In the genomic region with DNA sequence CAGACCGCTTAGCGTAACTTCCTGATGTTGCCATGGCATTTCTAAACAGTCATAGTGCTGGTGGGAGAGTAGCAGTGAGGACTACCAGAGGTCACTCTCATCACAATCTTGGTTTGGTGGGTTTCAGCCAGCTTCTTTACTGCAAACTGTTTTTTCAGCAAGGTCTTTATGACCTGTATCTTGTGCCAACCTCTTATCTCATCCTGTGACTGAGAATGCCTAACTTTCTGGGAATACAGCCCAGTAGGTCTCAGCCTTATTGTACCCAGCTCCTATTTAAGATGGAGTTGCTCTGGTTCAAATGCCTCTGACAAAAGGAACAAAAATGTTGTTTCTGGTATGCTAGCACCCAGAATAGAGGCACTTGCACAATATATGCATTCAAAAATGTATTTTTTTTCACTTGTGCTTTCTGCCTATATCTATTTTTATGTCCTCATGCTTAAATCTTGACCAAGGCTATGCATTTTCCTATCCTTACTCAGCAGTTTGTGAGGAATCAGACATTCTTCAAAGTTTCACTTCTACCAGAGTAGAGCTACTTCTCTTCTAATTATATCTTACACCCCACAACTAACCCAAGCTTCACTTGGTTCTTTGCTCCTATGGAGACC, we compare ENCODE assay signal across 17 cellular contexts. TPM values are rescaled to one million over a fixed set of nuclear protein-coding genes. Genes with fewer than 3 reads are reported as not detected.
DNase-seq lines count a peak whose midpoint lies in the region; ATAC-seq, FAIRE-seq and TF ChIP-seq lines count a peak whose summit lies in the region.
"Had no signal": no experiment of that assay in that cellular context is flagged by ENCODE, and none has a peak within 500 bp of the region (broad histone marks: within the 10 kb centered on the region; RNA-seq: fewer than 3 reads in every experiment).

No MANE protein-coding gene starts in this region.

- no peak overlapping the region for H3K4me3 Mint-ChIP-seq in activated CD8-positive, alpha-beta memory T cell treated with anti-CD3 and anti-CD28 coated beads, Interleukin-2, amount 10 ng/mL, durations not matched to agents 7 days and 5 days
- H3K4me3 Mint-ChIP-seq: memory B cell had no signal

- in situ Hi-C loops in HepG2 (cut with HindIII; ENCODE audit: extremely low pct_ligation_motif_present, low pct_unique_long_range_greater_than_20kb), result no loop called here

- ATAC-seq in HepG2, result no peak
- no peak for ATAC-seq in right lobe of liver
- no peak for ATAC-seq in thoracic aorta (ENCODE audit: insufficient number of reproducible peaks, low FRiP score, low read depth)
- ATAC-seq in activated CD8-positive, alpha-beta memory T cell treated with anti-CD3 and anti-CD28 coated beads, Interleukin-2, amount 10 ng/mL, durations not matched to agents 7 days and 5 days, result no peak
- no peak for ATAC-seq in GM19467 (IDR thresholded peaks at IDR 0.05; ENCODE audit: unreplicated experiment)

- peaks cover 3% of the 10 kb centered on the region for H3K27me3 Mint-ChIP-seq in activated CD8-positive, alpha-beta memory T cell treated with anti-CD3 and anti-CD28 coated beads, Interleukin-2, amount 10 ng/mL, durations not matched to agents 7 days and 5 days

- TF ChIP-seq EP300 in HepG2 (IDR thresholded peaks at IDR 0.05; ENCODE audit: low read depth in 2 of 2, low read length in 2 of 2), result no peak
- no peak for TF ChIP-seq EP300 in HepG2 (CRISPR knock-in tag; IDR thresholded peaks at IDR 0.05; ENCODE audit: borderline replicate concordance)

- H3K9me3 Mint-ChIP-seq in activated CD8-positive, alpha-beta memory T cell treated with anti-CD3 and anti-CD28 coated beads, Interleukin-2, amount 10 ng/mL, durations not matched to agents 7 days and 5 days (ENCODE audit: low read depth), result no peaks in the 10 kb centered on the region
- H3K9me3 Mint-ChIP-seq: activated T-helper 2 cell treated with anti-CD3 and anti-CD28 coated beads, Interferon-gamma antibody, Interleukin-2, Interleukin-4, amounts not matched to agents 10 μg/mL and 5 μg/mL and 100 μg/mL, durations not matched to agents 14 hours and 24 hours and 36 hours had no signal

- FAIRE-seq in HepG2 (lab: Jason Lieb, UNC), result no peak
- FAIRE-seq: endometrium, GM12878 had no signal

- H3K36me3 ChIP-seq in HepG2 (replicated peaks in 1 of 2; ENCODE audit: control insufficient read depth in 1 of 2, insufficient read depth in 2 of 2, low read length in 2 of 2) (no peaks in the 10 kb centered on the region), right lobe of liver (no peaks in the 10 kb centered on the region), thoracic aorta (no peaks in the 10 kb centered on the region)

- no peak for TF ChIP-seq POLR2A in HepG2 (IDR thresholded peaks at IDR 0.05; ENCODE audit: insufficient read depth in 1 of 2, low read depth in 2 of 2, low read length in 2 of 2)
- no peak for TF ChIP-seq POLR2A in right lobe of liver (IDR thresholded peaks at IDR 0.05)

- TF ChIP-seq RAD21 in HepG2 (CRISPR knock-in tag; IDR thresholded peaks at IDR 0.05), result no peak

- H3K36me3 Mint-ChIP-seq in activated CD8-positive, alpha-beta memory T cell treated with anti-CD3 and anti-CD28 coated beads, Interleukin-2, amount 10 ng/mL, durations not matched to agents 7 days and 5 days, result no peaks in the 10 kb centered on the region
- H3K36me3 Mint-ChIP-seq: memory B cell had no signal

- H3K27ac ChIP-seq in HepG2 (ENCODE audit: extremely low read length, insufficient read depth, low read length) (no peak overlapping the region), right lobe of liver (no peak overlapping the region), thoracic aorta (peak overlapping the region in 1 of 2 donors; percentile 23)
- H3K27ac ChIP-seq: PC-9 had no signal

- H3K9ac ChIP-seq in HepG2 (ENCODE audit: insufficient read depth, low read depth, low read length), result no peak overlapping the region

- CTCF ChIA-PET in HepG2 (lab: Yijun Ruan, JAX; ENCODE audit: low intra/inter-chr PET ratio, low total read pairs), result no interaction called here
- CTCF ChIA-PET in activated CD8-positive, alpha-beta memory T cell treated with anti-CD3 and anti-CD28 coated beads, Interleukin-2, amount 10 ng/mL, durations not matched to agents 7 days and 5 days (lab: Charles Lee), result no interaction called here

- H3K79me2 ChIP-seq in HepG2 (ENCODE audit: insufficient read depth, low read length), result no peaks in the 10 kb centered on the region

- TF ChIP-seq CTCF in HepG2 (CRISPR knock-in tag; IDR thresholded peaks at IDR 0.05) (no peak), right lobe of liver (IDR thresholded peaks at IDR 0.05) (no peak), thoracic aorta (IDR thresholded peaks at IDR 0.05) (no peak)

- intact Hi-C loops in HepG2 (cut with micrococcal nuclease; ENCODE audit: unreplicated experiment), result no loop called here
- intact Hi-C loops in right lobe of liver (cut with DNase I), result no loop called here

- no peak overlapping the region for H3K4me2 ChIP-seq in HepG2 (ENCODE audit: low read depth, low read length)
- H3K4me2 ChIP-seq: PC-9 had no signal

- H3K27me3 ChIP-seq in HepG2 (ENCODE audit: control insufficient read depth in 1 of 2, insufficient read depth in 2 of 2, low read length in 2 of 2) (no peaks in the 10 kb centered on the region), right lobe of liver (no peaks in the 10 kb centered on the region), thoracic aorta (replicated peaks; ENCODE audit: insufficient read depth) (no peaks in the 10 kb centered on the region)

- POLR2A ChIA-PET in HepG2 (lab: Yijun Ruan, JAX), result no interaction called here

- WGBS in HepG2 (ENCODE audit: low lambda C conversion rate), result 8% methylated on average over 2 of the region's 2 CpGs
- no CpG with 5 or more reads among the region's 2 CpGs for WGBS in right lobe of liver (ENCODE audit: insufficient coverage, low coverage, low lambda C conversion rate, missing lambda C conversion rate)

- H3K4me1 ChIP-seq in HepG2 (ENCODE audit: insufficient read depth, low read length) (no peaks in the 10 kb centered on the region), right lobe of liver (no peaks in the 10 kb centered on the region), thoracic aorta (ENCODE audit: control insufficient read depth in 1 of 2, low read depth in 2 of 2) (peaks cover 6 to 17% of the 10 kb centered on the region in 2 donors)

- DNase-seq in HepG2 (ENCODE audit: low spot score), result no peak
- no peak for DNase-seq in right lobe of liver
- peak; percentile 59 for DNase-seq in RPMI8226
- peak; percentile 75 for DNase-seq in fibroblast of peridontal ligament (ENCODE audit: extremely low read depth)
- no peak for DNase-seq in thoracic aorta (ENCODE audit: low spot score)
- DNase-seq in NCI-H748 (lab: John Stamatoyannopoulos, UW; ENCODE audit: unreplicated experiment), result no peak
- DNase-seq in activated CD8-positive, alpha-beta memory T cell treated with anti-CD3 and anti-CD28 coated beads, Interleukin-2, amount 10 ng/mL, durations not matched to agents 7 days and 5 days, result no peak
- DNase-seq: activated CD4-positive, alpha-beta T cell treated with anti-CD3 and anti-CD28 coated beads, Interleukin-2, amount 50 U/mL, for 4 hours; PC-9 had no signal

- no peaks in the 10 kb centered on the region for H3K4me1 Mint-ChIP-seq in activated CD8-positive, alpha-beta memory T cell treated with anti-CD3 and anti-CD28 coated beads, Interleukin-2, amount 10 ng/mL, durations not matched to agents 7 days and 5 days
- H3K4me1 Mint-ChIP-seq: memory B cell had no signal

- H3K27ac Mint-ChIP-seq in activated CD8-positive, alpha-beta memory T cell treated with anti-CD3 and anti-CD28 coated beads, Interleukin-2, amount 10 ng/mL, durations not matched to agents 7 days and 5 days, result no peak overlapping the region
- H3K27ac Mint-ChIP-seq: activated T-helper 2 cell treated with anti-CD3 and anti-CD28 coated beads, Interferon-gamma antibody, Interleukin-2, Interleukin-4, amounts not matched to agents 10 μg/mL and 5 μg/mL and 100 μg/mL, durations not matched to agents 14 hours and 24 hours and 36 hours; memory B cell had no signal

- H3K4me3 ChIP-seq in HepG2 (replicated peaks in 1 of 3; ENCODE audit: insufficient read depth in 1 of 3, low read depth in 2 of 3, low read length in 3 of 3) (no peak overlapping the region), right lobe of liver (no peak overlapping the region), thoracic aorta (peak overlapping the region; percentile 5)
- H3K4me3 ChIP-seq: GM12878, PC-9 had no signal

- no peaks in the 10 kb centered on the region for H3K9me3 ChIP-seq in HepG2 (ENCODE audit: low read length)
- H3K9me3 ChIP-seq in right lobe of liver, result no peaks in the 10 kb centered on the region
- no peaks in the 10 kb centered on the region for H3K9me3 ChIP-seq in thoracic aorta

- H4K20me1 ChIP-seq in HepG2 (ENCODE audit: insufficient read depth, low read length), result no peaks in the 10 kb centered on the region

- no TSS peak for BruUV-seq in HepG2 (replicated peaks; lab: Mats Ljungman, UMichigan)

- H2AFZ ChIP-seq in HepG2 (ENCODE audit: low read length), result no peak overlapping the region
- H2AFZ ChIP-seq: PC-9 had no signal

RNA-seq across cellular contexts. Expression of a gene that starts 16.0 kb away (rescaled TPM):
- total RNA-seq in HepG2 (2016; rRNA removed; fragmentation: Illumina TruSeq; extraction: Trizol) (not detected in 2 replicates), right lobe of liver (not detected), thoracic aorta (not detected)
- not detected in 2 replicates for total RNA-seq in HepG2 (2016; cell fraction: cytosol; rRNA removed; fragmentation: Illumina TruSeq; extraction: Trizol; ENCODE audit: low read depth)
- not detected in 2 replicates for total RNA-seq in HepG2 (2016; cell fraction: insoluble cytoplasmic fraction; rRNA removed; fragmentation: Illumina TruSeq; extraction: Trizol)
- not detected in 2 replicates for total RNA-seq in HepG2 (2016; cell fraction: membrane; rRNA removed; fragmentation: Illumina TruSeq; extraction: Trizol)
- total RNA-seq in HepG2 (2016; cell fraction: nucleus; rRNA removed; fragmentation: Illumina TruSeq; extraction: Trizol), result not detected in 2 replicates
- polyA plus RNA-seq in HepG2 (2011; rRNA removed), result not detected in 2 replicates
- not detected in 2 replicates for polyA plus RNA-seq in HepG2 (2011; cell fraction: cytosol; rRNA removed)
- polyA plus RNA-seq in HepG2 (2011; cell fraction: nucleus; rRNA removed), result not detected in 2 replicates
- polyA plus RNA-seq in HepG2 (2012), result not detected in 2 replicates
- not detected in 2 replicates for polyA plus RNA-seq in HepG2 (2016; cell fraction: cytosol; fragmentation: Illumina TruSeq; extraction: Trizol; ENCODE audit: low read depth)
- polyA plus RNA-seq in HepG2 (2016; cell fraction: insoluble cytoplasmic fraction; fragmentation: Illumina TruSeq; extraction: Trizol; ENCODE audit: low read depth), result not detected in 2 replicates
- not detected in 2 replicates for polyA plus RNA-seq in HepG2 (2016; cell fraction: membrane; fragmentation: Illumina TruSeq; extraction: Trizol; ENCODE audit: low read depth)
- not detected in 2 replicates for polyA plus RNA-seq in HepG2 (2016; cell fraction: nucleus; fragmentation: Illumina TruSeq; extraction: Trizol; ENCODE audit: insufficient read depth, low read depth)
- not detected in 2 replicates for polyA minus RNA-seq in HepG2 (2011; rRNA and poly(A)+ RNA removed; ENCODE audit: low replicate concordance)
- not detected in 2 replicates for polyA minus RNA-seq in HepG2 (2011; cell fraction: cytosol; rRNA and poly(A)+ RNA removed)
- polyA minus RNA-seq in HepG2 (2011; cell fraction: nucleus; rRNA and poly(A)+ RNA removed), result not detected in 2 replicates
- total RNA-seq in activated CD8-positive, alpha-beta memory T cell treated with anti-CD3 and anti-CD28 coated beads, Interleukin-2, amount 10 ng/mL, durations not matched to agents 7 days and 5 days, result not detected
- total RNA-seq: activated T-helper 2 cell treated with anti-CD3 and anti-CD28 coated beads, Interferon-gamma antibody, Interleukin-2, Interleukin-4, amounts not matched to agents 10 μg/mL and 5 μg/mL and 100 μg/mL, durations not matched to agents 14 hours and 24 hours and 36 hours; GM12878; HT-29; osteocyte; PC-9; urinary bladder had no signal
- polyA plus RNA-seq: urinary bladder had no signal

RNA-seq across cellular contexts. Expression of a gene that starts 16.3 kb away (rescaled TPM):
- total RNA-seq in HepG2 (2016; rRNA removed; fragmentation: Illumina TruSeq; extraction: Trizol) (not detected in 2 replicates), right lobe of liver (not detected), thoracic aorta (not detected)
- not detected in 2 replicates for total RNA-seq in HepG2 (2016; cell fraction: cytosol; rRNA removed; fragmentation: Illumina TruSeq; extraction: Trizol; ENCODE audit: low read depth)
- not detected in 2 replicates for total RNA-seq in HepG2 (2016; cell fraction: insoluble cytoplasmic fraction; rRNA removed; fragmentation: Illumina TruSeq; extraction: Trizol)
- total RNA-seq in HepG2 (2016; cell fraction: membrane; rRNA removed; fragmentation: Illumina TruSeq; extraction: Trizol), result not detected in 2 replicates
- not detected in 2 replicates for total RNA-seq in HepG2 (2016; cell fraction: nucleus; rRNA removed; fragmentation: Illumina TruSeq; extraction: Trizol)
- not detected in 2 replicates for polyA plus RNA-seq in HepG2 (2011; rRNA removed)
- not detected in 2 replicates for polyA plus RNA-seq in HepG2 (2011; cell fraction: cytosol; rRNA removed)
- polyA plus RNA-seq in HepG2 (2011; cell fraction: nucleus; rRNA removed), result not detected in 2 replicates
- polyA plus RNA-seq in HepG2 (2012), result not detected in 2 replicates
- polyA plus RNA-seq in HepG2 (2016; cell fraction: cytosol; fragmentation: Illumina TruSeq; extraction: Trizol; ENCODE audit: low read depth), result not detected in 2 replicates
- polyA plus RNA-seq in HepG2 (2016; cell fraction: insoluble cytoplasmic fraction; fragmentation: Illumina TruSeq; extraction: Trizol; ENCODE audit: low read depth), result not detected in 2 replicates
- polyA plus RNA-seq in HepG2 (2016; cell fraction: membrane; fragmentation: Illumina TruSeq; extraction: Trizol; ENCODE audit: low read depth), result not detected in 2 replicates
- not detected in 2 replicates for polyA plus RNA-seq in HepG2 (2016; cell fraction: nucleus; fragmentation: Illumina TruSeq; extraction: Trizol; ENCODE audit: insufficient read depth, low read depth)
- 0.33 TPM in 1 of 2 replicates, not detected in the other for polyA minus RNA-seq in HepG2 (2011; rRNA and poly(A)+ RNA removed; ENCODE audit: low replicate concordance)
- polyA minus RNA-seq in HepG2 (2011; cell fraction: cytosol; rRNA and poly(A)+ RNA removed), result not detected in 2 replicates
- polyA minus RNA-seq in HepG2 (2011; cell fraction: nucleus; rRNA and poly(A)+ RNA removed), result not detected in 2 replicates
- total RNA-seq in activated CD8-positive, alpha-beta memory T cell treated with anti-CD3 and anti-CD28 coated beads, Interleukin-2, amount 10 ng/mL, durations not matched to agents 7 days and 5 days, result not detected
- total RNA-seq: activated T-helper 2 cell treated with anti-CD3 and anti-CD28 coated beads, Interferon-gamma antibody, Interleukin-2, Interleukin-4, amounts not matched to agents 10 μg/mL and 5 μg/mL and 100 μg/mL, durations not matched to agents 14 hours and 24 hours and 36 hours; HT-29; osteocyte; PC-9; urinary bladder had no signal
- polyA plus RNA-seq: GM12878, urinary bladder had no signal

RNA-seq across cellular contexts. Expression of a gene that starts 24.2 kb away (rescaled TPM):
- 0.18 and 0.20 TPM in 2 replicates for total RNA-seq in HepG2 (2016; rRNA removed; fragmentation: Illumina TruSeq; extraction: Trizol)
- total RNA-seq in HepG2 (2016; cell fraction: cytosol; rRNA removed; fragmentation: Illumina TruSeq; extraction: Trizol; ENCODE audit: low read depth), result 0.30 TPM in 1 of 2 replicates, not detected in the other
- total RNA-seq in HepG2 (2016; cell fraction: insoluble cytoplasmic fraction; rRNA removed; fragmentation: Illumina TruSeq; extraction: Trizol), result 0.11 and 0.13 TPM in 2 replicates
- 0.53 and 0.62 TPM in 2 replicates for total RNA-seq in HepG2 (2016; cell fraction: membrane; rRNA removed; fragmentation: Illumina TruSeq; extraction: Trizol)
- total RNA-seq in HepG2 (2016; cell fraction: nucleus; rRNA removed; fragmentation: Illumina TruSeq; extraction: Trizol), result 0.43 and 0.60 TPM in 2 replicates
- polyA plus RNA-seq in HepG2 (2011; rRNA removed), result 0.16 TPM in 2 replicates
- polyA plus RNA-seq in HepG2 (2011; cell fraction: cytosol; rRNA removed), result 0.04 TPM in 2 replicates
- 0.23 and 0.45 TPM in 2 replicates for polyA plus RNA-seq in HepG2 (2011; cell fraction: nucleus; rRNA removed)
- polyA plus RNA-seq in HepG2 (2012), result 0.09 and 0.12 TPM in 2 replicates
- 0.15 and 0.34 TPM in 2 replicates for polyA plus RNA-seq in HepG2 (2016; cell fraction: cytosol; fragmentation: Illumina TruSeq; extraction: Trizol; ENCODE audit: low read depth)
- polyA plus RNA-seq in HepG2 (2016; cell fraction: insoluble cytoplasmic fraction; fragmentation: Illumina TruSeq; extraction: Trizol; ENCODE audit: low read depth), result 0.27 TPM in 1 of 2 replicates, not detected in the other
- polyA plus RNA-seq in HepG2 (2016; cell fraction: membrane; fragmentation: Illumina TruSeq; extraction: Trizol; ENCODE audit: low read depth), result 0.20 and 0.26 TPM in 2 replicates
- not detected in 2 replicates for polyA plus RNA-seq in HepG2 (2016; cell fraction: nucleus; fragmentation: Illumina TruSeq; extraction: Trizol; ENCODE audit: insufficient read depth, low read depth)
- 0.72 and 6.1 TPM in 2 replicates for polyA minus RNA-seq in HepG2 (2011; rRNA and poly(A)+ RNA removed; ENCODE audit: low replicate concordance)
- not detected in 2 replicates for polyA minus RNA-seq in HepG2 (2011; cell fraction: cytosol; rRNA and poly(A)+ RNA removed)
- polyA minus RNA-seq in HepG2 (2011; cell fraction: nucleus; rRNA and poly(A)+ RNA removed), result 1.5 and 2.0 TPM in 2 replicates
- under 1 TPM in 3 of 6 experiments, not detected in 3; 0.17 to 0.42 (median 0.28) TPM for total RNA-seq in right lobe of liver
- 1 to 10 TPM in 1 of 2 donors, under 1 TPM in 1; 0.49 to 4.2 TPM for total RNA-seq in thoracic aorta
- under 1 TPM in 1 of 2 experiments, not detected in 1; 0.47 TPM for total RNA-seq in activated CD8-positive, alpha-beta memory T cell treated with anti-CD3 and anti-CD28 coated beads, Interleukin-2, amount 10 ng/mL, durations not matched to agents 7 days and 5 days
- total RNA-seq: activated T-helper 2 cell treated with anti-CD3 and anti-CD28 coated beads, Interferon-gamma antibody, Interleukin-2, Interleukin-4, amounts not matched to agents 10 μg/mL and 5 μg/mL and 100 μg/mL, durations not matched to agents 14 hours and 24 hours and 36 hours; HT-29; osteocyte had no signal
- polyA plus RNA-seq: urinary bladder had no signal

RNA-seq across cellular contexts. Expression of a gene that starts 43.5 kb away (rescaled TPM):
- total RNA-seq in HepG2 (2016; rRNA removed; fragmentation: Illumina TruSeq; extraction: Trizol) (not detected in 2 replicates), right lobe of liver (not detected), thoracic aorta (not detected)
- total RNA-seq in HepG2 (2016; cell fraction: cytosol; rRNA removed; fragmentation: Illumina TruSeq; extraction: Trizol; ENCODE audit: low read depth), result not detected in 2 replicates
- total RNA-seq in HepG2 (2016; cell fraction: insoluble cytoplasmic fraction; rRNA removed; fragmentation: Illumina TruSeq; extraction: Trizol), result not detected in 2 replicates
- not detected in 2 replicates for total RNA-seq in HepG2 (2016; cell fraction: membrane; rRNA removed; fragmentation: Illumina TruSeq; extraction: Trizol)
- total RNA-seq in HepG2 (2016; cell fraction: nucleus; rRNA removed; fragmentation: Illumina TruSeq; extraction: Trizol), result not detected in 2 replicates
- polyA plus RNA-seq in HepG2 (2011; rRNA removed), result not detected in 2 replicates
- not detected in 2 replicates for polyA plus RNA-seq in HepG2 (2011; cell fraction: cytosol; rRNA removed)
- polyA plus RNA-seq in HepG2 (2011; cell fraction: nucleus; rRNA removed), result not detected in 2 replicates
- not detected in 2 replicates for polyA plus RNA-seq in HepG2 (2012)
- polyA plus RNA-seq in HepG2 (2016; cell fraction: cytosol; fragmentation: Illumina TruSeq; extraction: Trizol; ENCODE audit: low read depth), result not detected in 2 replicates
- polyA plus RNA-seq in HepG2 (2016; cell fraction: insoluble cytoplasmic fraction; fragmentation: Illumina TruSeq; extraction: Trizol; ENCODE audit: low read depth), result not detected in 2 replicates
- not detected in 2 replicates for polyA plus RNA-seq in HepG2 (2016; cell fraction: membrane; fragmentation: Illumina TruSeq; extraction: Trizol; ENCODE audit: low read depth)
- not detected in 2 replicates for polyA plus RNA-seq in HepG2 (2016; cell fraction: nucleus; fragmentation: Illumina TruSeq; extraction: Trizol; ENCODE audit: insufficient read depth, low read depth)
- polyA minus RNA-seq in HepG2 (2011; rRNA and poly(A)+ RNA removed; ENCODE audit: low replicate concordance), result 3.6 TPM in 1 of 2 replicates, not detected in the other
- not detected in 2 replicates for polyA minus RNA-seq in HepG2 (2011; cell fraction: cytosol; rRNA and poly(A)+ RNA removed)
- polyA minus RNA-seq in HepG2 (2011; cell fraction: nucleus; rRNA and poly(A)+ RNA removed), result 0.87 and 1.4 TPM in 2 replicates
- not detected for total RNA-seq in activated CD8-positive, alpha-beta memory T cell treated with anti-CD3 and anti-CD28 coated beads, Interleukin-2, amount 10 ng/mL, durations not matched to agents 7 days and 5 days
- total RNA-seq: activated T-helper 2 cell treated with anti-CD3 and anti-CD28 coated beads, Interferon-gamma antibody, Interleukin-2, Interleukin-4, amounts not matched to agents 10 μg/mL and 5 μg/mL and 100 μg/mL, durations not matched to agents 14 hours and 24 hours and 36 hours; GM12878; HT-29; osteocyte; PC-9 had no signal
- polyA plus RNA-seq: urinary bladder had no signal

RNA-seq across cellular contexts. Expression of a gene that starts 54.3 kb away (rescaled TPM):
- total RNA-seq in HepG2 (2016; rRNA removed; fragmentation: Illumina TruSeq; extraction: Trizol), result not detected in 2 replicates
- total RNA-seq in HepG2 (2016; cell fraction: cytosol; rRNA removed; fragmentation: Illumina TruSeq; extraction: Trizol; ENCODE audit: low read depth), result not detected in 2 replicates
- total RNA-seq in HepG2 (2016; cell fraction: insoluble cytoplasmic fraction; rRNA removed; fragmentation: Illumina TruSeq; extraction: Trizol), result not detected in 2 replicates
- not detected in 2 replicates for total RNA-seq in HepG2 (2016; cell fraction: membrane; rRNA removed; fragmentation: Illumina TruSeq; extraction: Trizol)
- not detected in 2 replicates for total RNA-seq in HepG2 (2016; cell fraction: nucleus; rRNA removed; fragmentation: Illumina TruSeq; extraction: Trizol)
- polyA plus RNA-seq in HepG2 (2011; rRNA removed), result not detected in 2 replicates
- not detected in 2 replicates for polyA plus RNA-seq in HepG2 (2011; cell fraction: cytosol; rRNA removed)
- polyA plus RNA-seq in HepG2 (2011; cell fraction: nucleus; rRNA removed), result not detected in 2 replicates
- not detected in 2 replicates for polyA plus RNA-seq in HepG2 (2012)
- polyA plus RNA-seq in HepG2 (2016; cell fraction: cytosol; fragmentation: Illumina TruSeq; extraction: Trizol; ENCODE audit: low read depth), result not detected in 2 replicates
- polyA plus RNA-seq in HepG2 (2016; cell fraction: insoluble cytoplasmic fraction; fragmentation: Illumina TruSeq; extraction: Trizol; ENCODE audit: low read depth), result not detected in 2 replicates
- not detected in 2 replicates for polyA plus RNA-seq in HepG2 (2016; cell fraction: membrane; fragmentation: Illumina TruSeq; extraction: Trizol; ENCODE audit: low read depth)
- not detected in 2 replicates for polyA plus RNA-seq in HepG2 (2016; cell fraction: nucleus; fragmentation: Illumina TruSeq; extraction: Trizol; ENCODE audit: insufficient read depth, low read depth)
- polyA minus RNA-seq in HepG2 (2011; rRNA and poly(A)+ RNA removed; ENCODE audit: low replicate concordance), result not detected in 2 replicates
- polyA minus RNA-seq in HepG2 (2011; cell fraction: cytosol; rRNA and poly(A)+ RNA removed), result not detected in 2 replicates
- polyA minus RNA-seq in HepG2 (2011; cell fraction: nucleus; rRNA and poly(A)+ RNA removed), result not detected in 2 replicates
- not detected for total RNA-seq in right lobe of liver
- not detected for total RNA-seq in thoracic aorta
- not detected for total RNA-seq in activated CD8-positive, alpha-beta memory T cell treated with anti-CD3 and anti-CD28 coated beads, Interleukin-2, amount 10 ng/mL, durations not matched to agents 7 days and 5 days
- total RNA-seq: activated T-helper 2 cell treated with anti-CD3 and anti-CD28 coated beads, Interferon-gamma antibody, Interleukin-2, Interleukin-4, amounts not matched to agents 10 μg/mL and 5 μg/mL and 100 μg/mL, durations not matched to agents 14 hours and 24 hours and 36 hours; GM12878; HT-29; osteocyte; PC-9; urinary bladder had no signal
- polyA plus RNA-seq: GM12878, urinary bladder had no signal

Comparison
In these comparisons a context has a peak if more than half of its experiments do, and no peak if none do; other contexts are left out.
1. DNase-seq: peak in RPMI8226 (single experiment) and fibroblast of peridontal ligament (single experiment); none in HepG2 (single experiment), right lobe of liver (0 of 3), thoracic aorta (single experiment), NCI-H748 (single experiment) and activated CD8-positive, alpha-beta memory T cell treated with anti-CD3 and anti-CD28 coated beads, Interleukin-2, amount 10 ng/mL, durations not matched to agents 7 days and 5 days (single experiment).